In genomic region chr16:90019201-90019542, GRCh38 we compare ENCODE assay signal across 8 cellular contexts. TPM values are rescaled to one million over a fixed set of nuclear protein-coding genes. Genes with fewer than 3 reads are reported as not detected.
DNase-seq lines count a peak whose midpoint lies in the region; ATAC-seq and TF ChIP-seq lines count a peak whose summit lies in the region.

TSS of gene DBNDD1 (minus strand) at chr16:90019456. CDS start at chr16:90019341, 115 bp downstream.

- H3K36me3 ChIP-seq in smooth muscle cell (ENCODE audit: low read depth) = no peaks in the 10 kb centered on the region

- 8% methylated on average over 5 of the region's 49 CpGs for WGBS in smooth muscle cell (ENCODE audit: low lambda C conversion rate)

- H3K27ac Mint-ChIP-seq in HFFc6 = peak within 1 kb of the TSS; percentile 87
- no peak within 1 kb of the TSS for H3K27ac Mint-ChIP-seq in activated T-helper 17 cell treated with anti-CD3 and anti-CD28 coated beads, Interleukin-2, amount 50 U/mL, for 72 hours

- peaks cover 6% of the 10 kb centered on the region for H3K36me3 Mint-ChIP-seq in HFFc6 (ENCODE audit: low read depth)
- no peaks in the 10 kb centered on the region for H3K36me3 Mint-ChIP-seq in activated T-helper 17 cell treated with anti-CD3 and anti-CD28 coated beads, Interleukin-2, amount 50 U/mL, for 72 hours (ENCODE audit: low read depth)

- H3K4me2 ChIP-seq in smooth muscle cell = peak within 1 kb of the TSS; percentile 97

- no peaks in the 10 kb centered on the region for H3K79me2 ChIP-seq in smooth muscle cell (ENCODE audit: low read depth)

- peaks cover 15% of the 10 kb centered on the region for H3K4me1 ChIP-seq in smooth muscle cell (ENCODE audit: low read depth)

- H3K9me3 Mint-ChIP-seq in HFFc6 = no peaks in the 10 kb centered on the region
- no peaks in the 10 kb centered on the region for H3K9me3 Mint-ChIP-seq in activated T-helper 17 cell treated with anti-CD3 and anti-CD28 coated beads, Interleukin-2, amount 50 U/mL, for 72 hours

- H3K27me3 ChIP-seq in smooth muscle cell (ENCODE audit: low read depth) = peaks cover 14% of the 10 kb centered on the region

- ATAC-seq in activated T-helper 17 cell treated with anti-CD3 and anti-CD28 coated beads, Interleukin-2, amount 50 U/mL, for 72 hours (replicated peaks) = no peak
- ATAC-seq in GM21360 (IDR thresholded peaks at IDR 0.05; ENCODE audit: unreplicated experiment) (no peak), GM21381 (IDR thresholded peaks at IDR 0.05; ENCODE audit: unreplicated experiment) (no peak), HG03439 (IDR thresholded peaks at IDR 0.05; ENCODE audit: unreplicated experiment) (no peak)

- peaks cover 35% of the 10 kb centered on the region for H3K4me1 Mint-ChIP-seq in HFFc6 (ENCODE audit: low read depth)
- peaks cover 5% of the 10 kb centered on the region for H3K4me1 Mint-ChIP-seq in activated T-helper 17 cell treated with anti-CD3 and anti-CD28 coated beads, Interleukin-2, amount 50 U/mL, for 72 hours

- H3K9me3 ChIP-seq in smooth muscle cell (replicated peaks; ENCODE audit: low read depth) = no peaks in the 10 kb centered on the region

- peak within 1 kb of the TSS; percentile 70 for H3K4me3 ChIP-seq in iPS-11a (ENCODE audit: low read depth, low read length)
- H3K4me3 ChIP-seq in smooth muscle cell = peak within 1 kb of the TSS; percentile 69

- H3K4me3 Mint-ChIP-seq in HFFc6 = peak within 1 kb of the TSS; percentile 84
- H3K4me3 Mint-ChIP-seq in activated T-helper 17 cell treated with anti-CD3 and anti-CD28 coated beads, Interleukin-2, amount 50 U/mL, for 72 hours = peak within 1 kb of the TSS; percentile 63

- TF ChIP-seq CTCF in HFFc6 (IDR thresholded peaks at IDR 0.05) = no peak
- no peak for TF ChIP-seq CTCF in smooth muscle cell (IDR thresholded peaks at IDR 0.05; ENCODE audit: borderline replicate concordance, insufficient read depth, poor library complexity, severe bottlenecking)

- peak within 1 kb of the TSS; percentile 88 for H2AFZ ChIP-seq in smooth muscle cell (ENCODE audit: low read depth)

- H3K9ac ChIP-seq in smooth muscle cell (ENCODE audit: low read depth) = peak within 1 kb of the TSS; percentile 78

- DNase-seq in HFFc6 (no peak), smooth muscle cell (lab: John Stamatoyannopoulos, UW; ENCODE audit: unreplicated experiment) (no peak), NCI-H1417 treated with DMSO at 0.1 percent for 48 hours (lab: John Stamatoyannopoulos, UW) (no peak)

- peaks cover 5% of the 10 kb centered on the region for H3F3A ChIP-seq in smooth muscle cell (ENCODE audit: low read depth)

- H3K27me3 Mint-ChIP-seq in HFFc6 (ENCODE audit: insufficient read depth) = peaks cover 2% of the 10 kb centered on the region; the same call in 1 of the 2 replicates
- no peaks in the 10 kb centered on the region for H3K27me3 Mint-ChIP-seq in activated T-helper 17 cell treated with anti-CD3 and anti-CD28 coated beads, Interleukin-2, amount 50 U/mL, for 72 hours

- H3K27ac ChIP-seq in smooth muscle cell (ENCODE audit: low read depth) = peak within 1 kb of the TSS; percentile 85

- H4K20me1 ChIP-seq in smooth muscle cell (ENCODE audit: low read depth) = no peaks in the 10 kb centered on the region

RNA-seq across cellular contexts. Expression of gene DBNDD1, which starts in this region (rescaled TPM):
- total RNA-seq in HFFc6 (2021; fragmentation: NEBNext Ultra II Directional; extraction: Animal tissue kit (Norgen Biotek cat#: 25700)) = 1 to 10 TPM; 1.9 to 2.6 (median 2.1) TPM
- total RNA-seq in activated T-helper 17 cell treated with anti-CD3 and anti-CD28 coated beads, Interleukin-2, amount 50 U/mL, for 72 hours = under 1 TPM in 1 of 2 donors, not detected in 1; 0.53 TPM
- 3.5 and 3.8 TPM in 2 replicates for total RNA-seq in smooth muscle cell
- 3.3 and 7.0 TPM in 2 replicates for polyA plus RNA-seq in smooth muscle cell
